Comparison of ENCODE assay signal across 11 cellular contexts in genomic region chr17:75396025-75396424, GRCh38. TPM values are rescaled to one million over a fixed set of nuclear protein-coding genes. Genes with fewer than 3 reads are reported as not detected.
DNase-seq lines count a peak whose midpoint lies in the region; ATAC-seq and TF ChIP-seq lines count a peak whose summit lies in the region.
"Had no signal": no experiment of that assay in that cellular context is flagged by ENCODE, and none has a peak within 500 bp of the region (broad histone marks: within the 10 kb centered on the region; RNA-seq: fewer than 3 reads in every experiment).

No MANE protein-coding gene starts in this region.

- no peak for TF ChIP-seq CTCF in CD4-positive, alpha-beta T cell (IDR thresholded peaks at IDR 0.05)
- TF ChIP-seq CTCF in GM12864 (IDR thresholded peaks at IDR 0.05; ENCODE audit: low read depth, low read length, missing control alignments) (no peak), VCaP (conservative IDR thresholded peaks at IDR 0.05) (no peak), natural killer cell (IDR thresholded peaks at IDR 0.05) (no peak)

- peaks cover 47% of the 10 kb centered on the region for H3K36me3 Mint-ChIP-seq in CD4-positive, alpha-beta T cell (ENCODE audit: low read depth)
- no peaks in the 10 kb centered on the region for H3K36me3 Mint-ChIP-seq in natural killer cell

- no peaks in the 10 kb centered on the region for H3K9me3 ChIP-seq in CD4-positive, alpha-beta T cell (ENCODE audit: control insufficient read depth, low read length)
- H3K9me3 ChIP-seq: lower lobe of right lung, thyroid gland had no signal

- H3K4me3 Mint-ChIP-seq in CD4-positive, alpha-beta T cell = peak overlapping the region; percentile 92
- peak overlapping the region; percentile 57 for H3K4me3 Mint-ChIP-seq in natural killer cell

- H3K27ac Mint-ChIP-seq in CD4-positive, alpha-beta T cell = peak overlapping the region; percentile 91
- H3K27ac Mint-ChIP-seq in natural killer cell = peak overlapping the region; percentile 62 to 88

- CTCF ChIA-PET in CD4-positive, alpha-beta T cell (lab: Charles Lee) = interaction anchor here (1.4 to 1.6 kb wide), 2 partner anchors 60 to 73 kb away, joined by 3 to 5 read pairs; no protein-coding TSS in a partner anchor

- intact Hi-C loops in CD4-positive, alpha-beta T cell (cut with DNase I, micrococcal nuclease) = no loop called here
- intact Hi-C loops in natural killer cell (cut with micrococcal nuclease) = no loop called here

- H3K27me3 Mint-ChIP-seq in CD4-positive, alpha-beta T cell = no peaks in the 10 kb centered on the region
- H3K27me3 Mint-ChIP-seq in natural killer cell (ENCODE audit: low read depth in 2 of 2) = no peaks in the 10 kb centered on the region

- peaks cover 78% of the 10 kb centered on the region for H3K4me1 Mint-ChIP-seq in CD4-positive, alpha-beta T cell (ENCODE audit: low read depth)
- peaks cover 62 to 64% of the 10 kb centered on the region in 2 donors for H3K4me1 Mint-ChIP-seq in natural killer cell

- no peaks in the 10 kb centered on the region for H3K27me3 ChIP-seq in CD4-positive, alpha-beta T cell (ENCODE audit: control insufficient read depth, insufficient read depth, low read length)
- H3K27me3 ChIP-seq: thyroid gland had no signal

- peak overlapping the region; percentile 13 for H3K27ac ChIP-seq in CD4-positive, alpha-beta T cell (ENCODE audit: low read depth, low read length)
- H3K27ac ChIP-seq in VCaP = peak overlapping the region; percentile 90
- H3K27ac ChIP-seq: coronary artery, lower lobe of right lung, thyroid gland had no signal

- POLR2A ChIA-PET in CD4-positive, alpha-beta T cell (lab: Charles Lee) = interaction anchor here (0.6 to 2.0 kb wide), 5 partner anchors 37 to 73 kb away, joined by 3 to 8 read pairs (median 3); no protein-coding TSS in a partner anchor

- H3K4me3 ChIP-seq in GM12864 (ENCODE audit: low read depth, low read length) = peak overlapping the region; percentile 60
- H3K4me3 ChIP-seq: coronary artery, lower lobe of right lung, thyroid gland had no signal

- H3K9me3 Mint-ChIP-seq in CD4-positive, alpha-beta T cell = no peaks in the 10 kb centered on the region
- H3K9me3 Mint-ChIP-seq in natural killer cell = no peaks in the 10 kb centered on the region

- DNase-seq in CD4-positive, alpha-beta T cell = no peak
- no peak for DNase-seq in GM12864 (ENCODE audit: low read depth)
- no peak for DNase-seq in natural killer cell
- DNase-seq in NCI-H2107 (lab: John Stamatoyannopoulos, UW) = no peak
- DNase-seq in glomerular visceral epithelial cell (ENCODE audit: extremely low spot score) = no peak
- DNase-seq: activated CD8-positive, alpha-beta memory T cell treated with anti-CD3 and anti-CD28 coated beads for 24 hours; lower lobe of right lung; thyroid gland had no signal

- no peak for ATAC-seq in CD4-positive, alpha-beta T cell (ENCODE audit: poor library complexity)
- ATAC-seq in natural killer cell = no peak
- ATAC-seq in HG03521 (IDR thresholded peaks at IDR 0.05; ENCODE audit: unreplicated experiment) = no peak
- ATAC-seq: lower lobe of right lung had no signal

RNA-seq across cellular contexts. Expression of gene GRB2, which starts 9.5 kb away (rescaled TPM):
- 10 to 100 TPM; 88.8 to 92.6 TPM for total RNA-seq in CD4-positive, alpha-beta T cell
- 100 to 1,000 TPM; 115 to 142 (median 116) TPM for total RNA-seq in natural killer cell
